In genomic region chr11:120858740-120859139, GRCh38 we compare ENCODE assay signal across 29 cellular contexts.
A peak's percentile ranks its signal among the peaks of the same experiment; 100 is the strongest.
DNase-seq lines count a peak whose midpoint lies in the region; ATAC-seq, FAIRE-seq and TF ChIP-seq lines count a peak whose summit lies in the region.
"Had no signal": no experiment of that assay in that cellular context is flagged by ENCODE, and none has a peak within 500 bp of the region (broad histone marks: within the 10 kb centered on the region; RNA-seq: fewer than 3 reads in every experiment).

No MANE protein-coding gene starts in this region.

- H2AFZ ChIP-seq in endothelial cell of umbilical vein (ENCODE audit: low read depth, low read length) (no peak overlapping the region), MM.1S (ENCODE audit: low read length) (no peak overlapping the region)

- DNase-seq in AG08395 (ENCODE audit: low spot score), result peak; percentile 33
- DNase-seq in NCI-H226, result peak; percentile 20
- peak; percentile 19 for DNase-seq in endothelial cell of umbilical vein (ENCODE audit: low read depth, low spot score)
- DNase-seq in left lung, result no peak
- no peak for DNase-seq in MM.1S
- DNase-seq in progenitor cell of endocrine pancreas (ENCODE audit: low spot score, unreplicated experiment), result no peak
- DNase-seq in activated CD4-positive, CD25-positive, alpha-beta regulatory T cell (lab: John Stamatoyannopoulos, UW), result no peak
- DNase-seq: activated CD4-positive, alpha-beta T cell treated with anti-CD3 and anti-CD28 coated beads, Interleukin-2, amount 10 ng/mL, durations not matched to agents 24 days and 14 days; activated T-cell treated with anti-CD3 and anti-CD28 coated beads, Interleukin-2, amount 50 U/mL, for 4 hours; CD4-positive, alpha-beta memory T cell; effector memory CD8-positive, alpha-beta T cell; H7; hippocampal formation; KG1; left ventricle myocardium superior; midbrain; naive thymus-derived CD4-positive, alpha-beta T cell; NCI-H1436; NCI-H2081 treated with DMSO at 0.1 percent for 48 hours; psoas muscle; stimulated activated naive CD4-positive, alpha-beta T cell; uterus had no signal

- no peaks in the 10 kb centered on the region for H3K4me1 Mint-ChIP-seq in progenitor cell of endocrine pancreas (ENCODE audit: low read depth)
- H3K4me1 Mint-ChIP-seq: activated CD4-positive, alpha-beta T cell treated with anti-CD3 and anti-CD28 coated beads, Interleukin-2, amount 10 ng/mL, durations not matched to agents 24 days and 14 days; CD4-positive, alpha-beta memory T cell had no signal

- POLR2A ChIA-PET in endothelial cell of umbilical vein (lab: Charles Lee), result no interaction called here

- H3K4me3 ChIP-seq in endothelial cell of umbilical vein (replicated peaks in 1 of 3; ENCODE audit: insufficient read depth in 1 of 3, low read depth in 1 of 3, low read length in 3 of 3) (no peak overlapping the region), left lung (no peak overlapping the region), MM.1S (ENCODE audit: low read length) (no peak overlapping the region)
- H3K4me3 ChIP-seq: gastroesophageal sphincter, psoas muscle, thoracic aorta, uterus had no signal

- H4K20me1 ChIP-seq in endothelial cell of umbilical vein (replicated peaks; ENCODE audit: control insufficient read depth, extremely low read depth, insufficient read depth, low read length) (no peaks in the 10 kb centered on the region), MM.1S (ENCODE audit: insufficient read depth, low read length) (no peaks in the 10 kb centered on the region)

- H3K79me2 ChIP-seq in endothelial cell of umbilical vein (ENCODE audit: control insufficient read depth, insufficient read depth, low read length), result no peaks in the 10 kb centered on the region
- H3K79me2 ChIP-seq in MM.1S (ENCODE audit: low read length), result no peaks in the 10 kb centered on the region

- no TSS peak for BruUV-seq in endothelial cell of umbilical vein (replicated peaks; lab: Mats Ljungman, UMichigan)

- intact Hi-C loops in endothelial cell of umbilical vein (cut with micrococcal nuclease), result no loop called here
- intact Hi-C loops in left lung (cut with DNase I), result no loop called here

- H3K36me3 ChIP-seq in endothelial cell of umbilical vein (ENCODE audit: control insufficient read depth in 2 of 2, extremely low read depth in 1 of 2, insufficient read depth in 2 of 2, low read length in 2 of 2), result no peaks in the 10 kb centered on the region
- no peaks in the 10 kb centered on the region for H3K36me3 ChIP-seq in left lung
- H3K36me3 ChIP-seq in MM.1S (replicated peaks; ENCODE audit: insufficient read depth, low read length), result no peaks in the 10 kb centered on the region
- H3K36me3 ChIP-seq: gastroesophageal sphincter, thoracic aorta, uterus had no signal

- H3K4me2 ChIP-seq in endothelial cell of umbilical vein (ENCODE audit: insufficient read depth, low read length) (no peak overlapping the region), MM.1S (ENCODE audit: low read depth, low read length) (no peak overlapping the region)
- H3K4me2 ChIP-seq: SK-N-SH had no signal

- TF ChIP-seq POLR2A in endothelial cell of umbilical vein (IDR thresholded peaks at IDR 0.05; ENCODE audit: low read depth, low read length), result no peak

- no peaks in the 10 kb centered on the region for H3F3A ChIP-seq in MM.1S (ENCODE audit: insufficient read depth, low read length)

- H3K4me1 ChIP-seq in endothelial cell of umbilical vein (ENCODE audit: control insufficient read depth, extremely low read depth, insufficient read depth, low read length) (no peaks in the 10 kb centered on the region), left lung (no peaks in the 10 kb centered on the region), MM.1S (ENCODE audit: low read length) (no peaks in the 10 kb centered on the region)
- H3K4me1 ChIP-seq: gastroesophageal sphincter, psoas muscle, uterus had no signal

- H3K9me3 ChIP-seq in endothelial cell of umbilical vein (replicated peaks; ENCODE audit: control insufficient read depth, insufficient read depth, low read length) (no peaks in the 10 kb centered on the region), left lung (no peaks in the 10 kb centered on the region), MM.1S (replicated peaks; ENCODE audit: insufficient read depth, low read length) (no peaks in the 10 kb centered on the region)
- H3K9me3 ChIP-seq: gastroesophageal sphincter, psoas muscle, SK-N-SH, thoracic aorta, uterus had no signal

- no peak overlapping the region for H3K27ac Mint-ChIP-seq in progenitor cell of endocrine pancreas
- H3K27ac Mint-ChIP-seq: activated CD4-positive, alpha-beta T cell treated with anti-CD3 and anti-CD28 coated beads, Interleukin-2, amount 10 ng/mL, durations not matched to agents 24 days and 14 days; brain; CD4-positive, alpha-beta memory T cell; naive thymus-derived CD4-positive, alpha-beta T cell had no signal

- TF ChIP-seq CTCF in endothelial cell of umbilical vein (IDR thresholded peaks at IDR 0.05; ENCODE audit: extremely low read depth in 1 of 2, insufficient read depth in 1 of 2, low read depth in 1 of 2, low read length in 2 of 2) (no peak), left lung (IDR thresholded peaks at IDR 0.05) (no peak), MM.1S (IDR thresholded peaks at IDR 0.05; ENCODE audit: low read length) (no peak), progenitor cell of endocrine pancreas (IDR thresholded peaks at IDR 0.05; ENCODE audit: unreplicated experiment) (no peak)

- H3K27ac ChIP-seq in endothelial cell of umbilical vein (ENCODE audit: insufficient read depth, low read depth, low read length), result no peak overlapping the region
- no peak overlapping the region for H3K27ac ChIP-seq in left lung
- H3K27ac ChIP-seq in MM.1S (ENCODE audit: low read length), result no peak overlapping the region
- H3K27ac ChIP-seq: gastroesophageal sphincter, psoas muscle, thoracic aorta, uterus had no signal

- ATAC-seq in left lung (peak; percentile 43), HG02798 (IDR thresholded peaks at IDR 0.05; ENCODE audit: poor library complexity, unreplicated experiment) (no peak)
- ATAC-seq: activated T-cell treated with anti-CD3 and anti-CD28 coated beads, Interleukin-2, amount 50 U/mL, for 4 hours; effector memory CD8-positive, alpha-beta T cell; gastroesophageal sphincter; left ventricle myocardium superior; naive thymus-derived CD4-positive, alpha-beta T cell; psoas muscle had no signal

- no peaks in the 10 kb centered on the region for H3K9me1 ChIP-seq in endothelial cell of umbilical vein (replicated peaks; ENCODE audit: control insufficient read depth, extremely low read depth, insufficient read depth, low read length)

- H3K27me3 Mint-ChIP-seq in progenitor cell of endocrine pancreas, result peaks cover 18% of the 10 kb centered on the region
- H3K27me3 Mint-ChIP-seq: activated CD4-positive, alpha-beta T cell treated with anti-CD3 and anti-CD28 coated beads, Interleukin-2, amount 10 ng/mL, durations not matched to agents 24 days and 14 days had no signal

- dilution Hi-C loops in endothelial cell of umbilical vein (cut with MboI; ENCODE audit: extremely low pct_ligation_motif_present, low sequenced_read_pairs), result no loop called here

- no peaks in the 10 kb centered on the region for H3K9me2 ChIP-seq in MM.1S (replicated peaks; ENCODE audit: insufficient read depth, low read length)
- H3K9me2 ChIP-seq: SK-N-SH had no signal

- FAIRE-seq in endothelial cell of umbilical vein (lab: Jason Lieb, UNC), result no peak
- FAIRE-seq: A204.1, colon had no signal

- no peak overlapping the region for H3K9ac ChIP-seq in endothelial cell of umbilical vein (replicated peaks; ENCODE audit: extremely low read depth, insufficient read depth, low read length)
- H3K9ac ChIP-seq in MM.1S (ENCODE audit: low read length), result no peak overlapping the region
- H3K9ac ChIP-seq: SK-N-SH had no signal

- no peak overlapping the region for H3K4me3 Mint-ChIP-seq in progenitor cell of endocrine pancreas (ENCODE audit: low read depth)
- H3K4me3 Mint-ChIP-seq: activated CD4-positive, alpha-beta T cell treated with anti-CD3 and anti-CD28 coated beads, Interleukin-2, amount 10 ng/mL, durations not matched to agents 24 days and 14 days; activated T-cell treated with anti-CD3 and anti-CD28 coated beads, Interleukin-2, amount 50 U/mL, for 4 hours; brain; CD4-positive, alpha-beta memory T cell; effector memory CD8-positive, alpha-beta T cell; naive thymus-derived CD4-positive, alpha-beta T cell had no signal

- H3K27me3 ChIP-seq in endothelial cell of umbilical vein (ENCODE audit: control insufficient read depth in 2 of 2, insufficient read depth in 2 of 2, low read length in 2 of 2) (no peaks in the 10 kb centered on the region), left lung (no peaks in the 10 kb centered on the region), MM.1S (replicated peaks; ENCODE audit: insufficient read depth, low read length) (no peaks in the 10 kb centered on the region)
- H3K27me3 ChIP-seq: uterus had no signal

- H3K9me3 Mint-ChIP-seq in progenitor cell of endocrine pancreas (ENCODE audit: low read depth), result no peaks in the 10 kb centered on the region
- H3K9me3 Mint-ChIP-seq: activated CD4-positive, alpha-beta T cell treated with anti-CD3 and anti-CD28 coated beads, Interleukin-2, amount 10 ng/mL, durations not matched to agents 24 days and 14 days; activated T-cell treated with anti-CD3 and anti-CD28 coated beads, Interleukin-2, amount 50 U/mL, for 4 hours; effector memory CD8-positive, alpha-beta T cell; naive thymus-derived CD4-positive, alpha-beta T cell had no signal

- H3K36me3 Mint-ChIP-seq in progenitor cell of endocrine pancreas (ENCODE audit: insufficient read depth), result no peaks in the 10 kb centered on the region
- H3K36me3 Mint-ChIP-seq: brain; CD4-positive, alpha-beta memory T cell; naive thymus-derived CD4-positive, alpha-beta T cell had no signal

- CTCF ChIA-PET in endothelial cell of umbilical vein (lab: Charles Lee), result no interaction called here

TF ChIP-seq in endothelial cell of umbilical vein, 7 proteins besides CTCF, POLR2A, EP300 and RAD21:
- TF ChIP-seq MYC (IDR thresholded peaks at IDR 0.05; ENCODE audit: low read depth, low read length), result no peak
- TF ChIP-seq FOS (IDR thresholded peaks at IDR 0.05; ENCODE audit: borderline replicate concordance, insufficient read depth, low read length), result peak; percentile 7

Comparison
In these comparisons a context has a peak if more than half of its experiments do, and no peak if none do; other contexts are left out.
1. DNase-seq: peak in AG08395 (single experiment), NCI-H226 (single experiment) and endothelial cell of umbilical vein (single experiment); none in left lung (0 of 2), MM.1S (single experiment), progenitor cell of endocrine pancreas (single experiment) and activated CD4-positive, CD25-positive, alpha-beta regulatory T cell (0 of 4).